ENCODE assay signal across 7 cellular contexts in genomic region chr14:90760591-90761316, GRCh38. TPM values are rescaled to one million over a fixed set of nuclear protein-coding genes. Genes with fewer than 3 reads are reported as not detected.
A peak's percentile ranks its signal among the peaks of the same experiment; 100 is the strongest.
DNase-seq lines count a peak whose midpoint lies in the region; ATAC-seq and TF ChIP-seq lines count a peak whose summit lies in the region.

No MANE protein-coding gene starts in this region.

- in situ Hi-C loops in astrocyte of the spinal cord (cut with HindIII; ENCODE audit: low sequenced_read_pairs) = no loop called here

- peak; percentile 72 for TF ChIP-seq CTCF in astrocyte of the spinal cord (IDR thresholded peaks at IDR 0.05; ENCODE audit: low read depth, low read length)

- H3K4me3 ChIP-seq in astrocyte of the spinal cord (ENCODE audit: low read depth, low read length) = no peak overlapping the region

- DNase-seq in GDM1 (lab: John Stamatoyannopoulos, UW) (peak; percentile 2), MV-4-11 (lab: John Stamatoyannopoulos, UW) (peak; percentile 2), astrocyte of the spinal cord (ENCODE audit: low read depth, low spot score) (peak; percentile 37), myocyte (ENCODE audit: low read depth) (peak; percentile 25)
- no peak for DNase-seq in stimulated activated CD4-positive, alpha-beta T cell treated with anti-CD3 and anti-CD28 coated beads, Interleukin-1b, Interleukin-23, amount 100 ng/mL, for 48 hours

- ATAC-seq in HG02642 (IDR thresholded peaks at IDR 0.05; ENCODE audit: poor library complexity, unreplicated experiment) (no peak), GM21367 (IDR thresholded peaks at IDR 0.05; ENCODE audit: unreplicated experiment) (no peak)

RNA-seq across cellular contexts. Expression of gene TTC7B, which starts 55.5 kb away (rescaled TPM):
- 40.6 and 42.1 TPM in 2 replicates for total RNA-seq in myocyte
- polyA plus RNA-seq in myocyte (2012) = 32.9 TPM
